In genomic region chr2:28283861-28284260, GRCh38 we compare ENCODE assay signal across 26 cellular contexts.
"Had no signal": no experiment of that assay in that cellular context is flagged by ENCODE, and none has a peak within 500 bp of the region (broad histone marks: within the 10 kb centered on the region; RNA-seq: fewer than 3 reads in every experiment).

No MANE protein-coding gene starts in this region.

- H3K9me3 Mint-ChIP-seq: dendritic cell treated with granulocyte-macrophage colony-stimulating factor and Interleukin-4, amounts not matched to agents 40 ng/mL and 50 ng/mL, for 4 days; endodermal cell; naive thymus-derived CD8-positive, alpha-beta T cell; stimulated activated memory B cell treated with anti-CD40 and anti-IgM and Interleukin-4, amounts not matched to agents 10 μg/mL and 1 μg/mL and 100 μg/mL, for 72 hours had no signal

- DNase-seq: colonic mucosa; effector CD8-positive, alpha-beta T cell; endodermal cell; erythroblast; foreskin fibroblast; heart left ventricle; left cardiac atrium; left lung; naive thymus-derived CD8-positive, alpha-beta T cell; occipital lobe; ovary; posterior cingulate gyrus; psoas muscle; right cardiac atrium; sigmoid colon; stimulated activated CD4-positive, alpha-beta T cell treated with anti-CD3 and anti-CD28 coated beads, Interleukin-2, amount 100 ng/mL, for 24 hours; stimulated activated CD4-positive, alpha-beta T cell treated with anti-CD3 and anti-CD28 coated beads, Interleukin-4, amount 100 ng/mL, for 24 hours; stimulated activated naive CD8-positive, alpha-beta T cell treated with anti-CD3 and anti-CD28 coated beads, Interleukin-15, Interleukin-2, amounts not matched to agents 100 U/mL and 50 U/mL, for 24 hours; substantia nigra; testis; tibial artery; upper lobe of left lung had no signal

- H3K27me3 Mint-ChIP-seq: dendritic cell treated with granulocyte-macrophage colony-stimulating factor and Interleukin-4, amounts not matched to agents 40 ng/mL and 50 ng/mL, for 4 days; naive thymus-derived CD8-positive, alpha-beta T cell; stimulated activated memory B cell treated with anti-CD40 and anti-IgM and Interleukin-4, amounts not matched to agents 10 μg/mL and 1 μg/mL and 100 μg/mL, for 72 hours had no signal

- H3K27ac ChIP-seq: colonic mucosa, gastroesophageal sphincter, heart left ventricle, hepatocyte, left lung, ovary, psoas muscle, sigmoid colon, testis, tibial artery, upper lobe of left lung had no signal

- H3K4me3 ChIP-seq: colonic mucosa, gastroesophageal sphincter, heart left ventricle, hepatocyte, left lung, ovary, psoas muscle, sigmoid colon, testis, tibial artery, upper lobe of left lung had no signal

- H3K9me3 ChIP-seq: colonic mucosa, gastroesophageal sphincter, heart left ventricle, left lung, ovary, psoas muscle, sigmoid colon, testis, tibial artery, upper lobe of left lung had no signal

- H3K79me2 ChIP-seq: hepatocyte had no signal

- H3K4me3 Mint-ChIP-seq: dendritic cell treated with granulocyte-macrophage colony-stimulating factor and Interleukin-4, amounts not matched to agents 40 ng/mL and 50 ng/mL, for 4 days; endodermal cell; naive thymus-derived CD8-positive, alpha-beta T cell; stimulated activated memory B cell treated with anti-CD40 and anti-IgM and Interleukin-4, amounts not matched to agents 10 μg/mL and 1 μg/mL and 100 μg/mL, for 72 hours had no signal

- H2AFZ ChIP-seq: hepatocyte had no signal

- H3K27me3 ChIP-seq: colonic mucosa, gastroesophageal sphincter, heart left ventricle, hepatocyte, left lung, ovary, sigmoid colon, testis, tibial artery, upper lobe of left lung had no signal

- H3K36me3 ChIP-seq: colonic mucosa, gastroesophageal sphincter, heart left ventricle, left lung, ovary, sigmoid colon, tibial artery, upper lobe of left lung had no signal

- H3K4me2 ChIP-seq: hepatocyte had no signal

- H3K27ac Mint-ChIP-seq: dendritic cell treated with granulocyte-macrophage colony-stimulating factor and Interleukin-4, amounts not matched to agents 40 ng/mL and 50 ng/mL, for 4 days; endodermal cell; naive thymus-derived CD8-positive, alpha-beta T cell; stimulated activated memory B cell treated with anti-CD40 and anti-IgM and Interleukin-4, amounts not matched to agents 10 μg/mL and 1 μg/mL and 100 μg/mL, for 72 hours had no signal

- H3K4me1 Mint-ChIP-seq: stimulated activated memory B cell treated with anti-CD40 and anti-IgM and Interleukin-4, amounts not matched to agents 10 μg/mL and 1 μg/mL and 100 μg/mL, for 72 hours had no signal

- ATAC-seq: gastroesophageal sphincter; heart left ventricle; left cardiac atrium; naive thymus-derived CD8-positive, alpha-beta T cell; right cardiac atrium; stimulated activated memory B cell treated with anti-CD40 and anti-IgM and Interleukin-4, amounts not matched to agents 10 μg/mL and 1 μg/mL and 100 μg/mL, for 72 hours; stimulated activated naive CD8-positive, alpha-beta T cell treated with anti-CD3 and anti-CD28 coated beads, Interleukin-15, Interleukin-2, amounts not matched to agents 100 U/mL and 50 U/mL, for 24 hours had no signal

- H3K4me1 ChIP-seq: colonic mucosa, testis, upper lobe of left lung had no signal
